ENCODE assay signal across 1 cellular context in genomic region chr6:167985205-167985604, GRCh38.
TF ChIP-seq lines count a peak whose summit lies in the region.

No MANE protein-coding gene starts in this region.

TF ChIP-seq in GM23338, 12 proteins besides CTCF, POLR2A, EP300 and RAD21 (continued from another document):
- no peak for TF ChIP-seq POLR2AphosphoS5 (IDR thresholded peaks at IDR 0.05; ENCODE audit: low read depth)
